ENCODE assay signal across 8 cellular contexts in genomic region chr14:58152569-58152857, GRCh38. TPM values are rescaled to one million over a fixed set of nuclear protein-coding genes. Genes with fewer than 3 reads are reported as not detected.
A peak's percentile ranks its signal among the peaks of the same experiment; 100 is the strongest.
DNase-seq lines count a peak whose midpoint lies in the region; ATAC-seq, FAIRE-seq and TF ChIP-seq lines count a peak whose summit lies in the region.

No MANE protein-coding gene starts in this region.

- intact Hi-C loops in HCT116 (cut with micrococcal nuclease) (no loop called here), lower leg skin (cut with DNase I; ENCODE audit: low total_unique reads) (no loop called here)

- no TSS peak for BruUV-seq in HCT116 (replicated peaks; lab: Mats Ljungman, UMichigan)

- WGBS in lower leg skin, 2 donors, result 6 to 8% methylated on average over 8 of the region's 8 CpGs

- H3K4me3 Mint-ChIP-seq in astrocyte (ENCODE audit: unreplicated experiment), result peak overlapping the region; percentile 85

- peaks cover 21% of the 10 kb centered on the region for H3K27me3 Mint-ChIP-seq in astrocyte (ENCODE audit: low read depth, unreplicated experiment)

- CTCF ChIA-PET in HCT116 (lab: Charles Lee), result no interaction called here

- H3K4me3 ChIP-seq in ACC112 (ENCODE audit: low read depth, low read length) (peak overlapping the region; percentile 87), HCT116 (replicated peaks in 1 of 2; ENCODE audit: low read depth in 1 of 2, low read length in 2 of 2) (peak overlapping the region; percentile 54 to 69), astrocyte (ENCODE audit: insufficient read depth, low read depth, low read length) (peak overlapping the region; percentile 90), lower leg skin (ENCODE audit: low read depth, poor library complexity, severe bottlenecking) (peak overlapping the region; percentile 81)

- H3K4me2 ChIP-seq in HCT116 (ENCODE audit: low read length) (peak overlapping the region; percentile 99), astrocyte (ENCODE audit: low read length) (peak overlapping the region; percentile 87)

- peaks cover 9% of the 10 kb centered on the region for H3K4me1 Mint-ChIP-seq in astrocyte (ENCODE audit: low read depth, unreplicated experiment)

- H3K79me2 ChIP-seq in ACC112 (ENCODE audit: control insufficient read depth, insufficient read depth, low read length, unreplicated experiment) (no peaks in the 10 kb centered on the region), HCT116 (ENCODE audit: insufficient read depth, low read length) (no peaks in the 10 kb centered on the region), astrocyte (ENCODE audit: insufficient read depth, low read length) (no peaks in the 10 kb centered on the region)

- H3K36me3 Mint-ChIP-seq in astrocyte (ENCODE audit: low read depth, unreplicated experiment), result peaks cover 2% of the 10 kb centered on the region

- TF ChIP-seq CTCF in HCT116 (IDR thresholded peaks at IDR 0.05 in 2 of 3, conservative IDR thresholded peaks at IDR 0.05 in 1 of 3; ENCODE audit: borderline replicate concordance in 1 of 3, insufficient read depth in 1 of 3, low read depth in 2 of 3, low read length in 2 of 3), result no peak
- TF ChIP-seq CTCF in astrocyte (IDR thresholded peaks at IDR 0.05; ENCODE audit: insufficient read depth, low read depth, low read length), result no peak
- no peak for TF ChIP-seq CTCF in lower leg skin (IDR thresholded peaks at IDR 0.05)

- no peak for TF ChIP-seq RAD21 in HCT116 (IDR thresholded peaks at IDR 0.05; ENCODE audit: low read depth)

- no peaks in the 10 kb centered on the region for H3K9me2 ChIP-seq in HCT116 (ENCODE audit: insufficient read depth)

- H3K9me3 ChIP-seq in HCT116 (ENCODE audit: control insufficient read depth in 1 of 2, insufficient read depth in 1 of 2, low read depth in 1 of 2, low read length in 2 of 2) (no peaks in the 10 kb centered on the region), astrocyte (ENCODE audit: insufficient read depth, low read depth, low read length) (no peaks in the 10 kb centered on the region)

- ATAC-seq in HCT116 (no peak), HG02610 (IDR thresholded peaks at IDR 0.05; ENCODE audit: unreplicated experiment) (no peak), HG03095 (IDR thresholded peaks at IDR 0.05; ENCODE audit: unreplicated experiment) (no peak)

- no peak overlapping the region for H3K27ac ChIP-seq in ACC112 (ENCODE audit: low read depth, low read length)
- H3K27ac ChIP-seq in HCT116 (ENCODE audit: low read depth, low read length), result no peak overlapping the region
- no peak overlapping the region for H3K27ac ChIP-seq in astrocyte (ENCODE audit: low read depth, low read length)

- POLR2A ChIA-PET in HCT116 (lab: Charles Lee), result no interaction called here

- H2AFZ ChIP-seq in ACC112 (ENCODE audit: low read length, unreplicated experiment) (peak overlapping the region; percentile 84), HCT116 (ENCODE audit: low read depth, low read length, poor library complexity, severe bottlenecking) (peak overlapping the region; percentile 99), astrocyte (ENCODE audit: low read depth, low read length) (peak overlapping the region; percentile 87)

- H3K36me3 ChIP-seq in ACC112 (ENCODE audit: insufficient read depth, low read length) (no peaks in the 10 kb centered on the region), HCT116 (ENCODE audit: control insufficient read depth in 1 of 2, insufficient read depth in 2 of 2, low read length in 2 of 2) (no peaks in the 10 kb centered on the region), astrocyte (ENCODE audit: insufficient read depth, low read length) (no peaks in the 10 kb centered on the region)

- DNase-seq in HCT116 (ENCODE audit: low read depth, low spot score) (no peak), astrocyte (ENCODE audit: low read depth) (no peak), lower leg skin (ENCODE audit: low spot score in 2 of 2) (no peak), foreskin melanocyte (no peak), HuH-7 (ENCODE audit: low spot score) (no peak)

- TF ChIP-seq POLR2A in HCT116 (IDR thresholded peaks at IDR 0.05; ENCODE audit: borderline replicate concordance, extremely low read depth, insufficient read depth, insufficient read length) (no peak), lower leg skin (IDR thresholded peaks at IDR 0.05) (no peak)

- RAD21 ChIA-PET in HCT116 (lab: Charles Lee; ENCODE audit: low non-redundant PET in 1 of 2, low total read pairs in 2 of 2, uncharacterized antibody in 2 of 2, unreplicated experiment in 2 of 2), result no interaction called here

- H4K20me1 ChIP-seq in HCT116 (ENCODE audit: insufficient read depth), result no peaks in the 10 kb centered on the region
- no peaks in the 10 kb centered on the region for H4K20me1 ChIP-seq in astrocyte (ENCODE audit: insufficient read depth, low read length)

- FAIRE-seq in astrocyte (lab: Jason Lieb, UNC), result no peak

- H3K4me1 ChIP-seq in ACC112 (ENCODE audit: control insufficient read depth, insufficient read depth, low read length, unreplicated experiment) (peaks cover 5% of the 10 kb centered on the region), HCT116 (ENCODE audit: control insufficient read depth in 1 of 2, insufficient read depth in 2 of 2, low read length in 2 of 2) (peaks cover 6 to 16% of the 10 kb centered on the region in 2 experiments; a peak in 2 of 4 replicates), astrocyte (ENCODE audit: insufficient read depth, low read length) (peaks cover 9% of the 10 kb centered on the region)

- peak overlapping the region; percentile 41; the same call in 1 of the 2 replicates for H3K9ac ChIP-seq in HCT116 (ENCODE audit: low read length)
- H3K9ac ChIP-seq in astrocyte (ENCODE audit: low read length), result peak overlapping the region; percentile 82

- H3K27me3 ChIP-seq in ACC112 (ENCODE audit: insufficient read depth, low read length) (peaks cover 48% of the 10 kb centered on the region), HCT116 (ENCODE audit: insufficient read depth, low read length) (peaks cover 35% of the 10 kb centered on the region), astrocyte (ENCODE audit: insufficient read depth, low read length) (peaks cover 21% of the 10 kb centered on the region)

- no peak overlapping the region for H3K27ac Mint-ChIP-seq in astrocyte (ENCODE audit: unreplicated experiment)

- no peaks in the 10 kb centered on the region for H3K9me3 Mint-ChIP-seq in astrocyte (ENCODE audit: unreplicated experiment)

TF ChIP-seq in HCT116, 20 proteins besides CTCF, POLR2A, EP300 and RAD21:
- TF ChIP-seq, protein P1, sequence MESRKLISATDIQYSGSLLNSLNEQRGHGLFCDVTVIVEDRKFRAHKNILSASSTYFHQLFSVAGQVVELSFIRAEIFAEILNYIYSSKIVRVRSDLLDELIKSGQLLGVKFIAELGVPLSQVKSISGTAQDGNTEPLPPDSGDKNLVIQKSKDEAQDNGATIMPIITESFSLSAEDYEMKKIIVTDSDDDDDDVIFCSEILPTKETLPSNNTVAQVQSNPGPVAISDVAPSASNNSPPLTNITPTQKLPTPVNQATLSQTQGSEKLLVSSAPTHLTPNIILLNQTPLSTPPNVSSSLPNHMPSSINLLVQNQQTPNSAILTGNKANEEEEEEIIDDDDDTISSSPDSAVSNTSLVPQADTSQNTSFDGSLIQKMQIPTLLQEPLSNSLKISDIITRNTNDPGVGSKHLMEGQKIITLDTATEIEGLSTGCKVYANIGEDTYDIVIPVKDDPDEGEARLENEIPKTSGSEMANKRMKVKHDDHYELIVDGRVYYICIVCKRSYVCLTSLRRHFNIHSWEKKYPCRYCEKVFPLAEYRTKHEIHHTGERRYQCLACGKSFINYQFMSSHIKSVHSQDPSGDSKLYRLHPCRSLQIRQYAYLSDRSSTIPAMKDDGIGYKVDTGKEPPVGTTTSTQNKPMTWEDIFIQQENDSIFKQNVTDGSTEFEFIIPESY (IDR thresholded peaks at IDR 0.05; ENCODE audit: extremely low read depth, insufficient replicate concordance, low read length), result no peak
- TF ChIP-seq CEBPB (IDR thresholded peaks at IDR 0.05; ENCODE audit: low read depth), result no peak
- no peak for TF ChIP-seq EZH2phosphoT487 (IDR thresholded peaks at IDR 0.05; ENCODE audit: borderline replicate concordance)
- no peak for TF ChIP-seq ZFX (IDR thresholded peaks at IDR 0.05)
- no peak for TF ChIP-seq CBX3 (IDR thresholded peaks at IDR 0.05; ENCODE audit: low read depth)
- TF ChIP-seq JUND (IDR thresholded peaks at IDR 0.05), result no peak
- TF ChIP-seq SRF (IDR thresholded peaks at IDR 0.05; ENCODE audit: low read depth), result no peak
- no peak for TF ChIP-seq EZH2 (IDR thresholded peaks at IDR 0.05)

RNA-seq across cellular contexts. Expression of gene ARMH4, which starts 0.5 kb away (rescaled TPM):
- total RNA-seq in HCT116 (2021; ENCODE audit: unreplicated experiment) (1.7 TPM), astrocyte (19.3 and 22.7 TPM in 2 replicates), lower leg skin (1 to 10 TPM; 1.8 to 3.6 (median 2.8) TPM)
- 0.52 and 0.94 TPM in 2 replicates for polyA plus RNA-seq in HCT116 (2012)

RNA-seq across cellular contexts. Expression of gene ACTR10, which starts 47.4 kb away (rescaled TPM):
- total RNA-seq in HCT116 (2021; ENCODE audit: unreplicated experiment) (39.6 TPM), astrocyte (92.5 and 98.7 TPM in 2 replicates), lower leg skin (10 to 100 TPM; 47.2 to 72.0 (median 59.0) TPM)
- polyA plus RNA-seq in HCT116 (2012), result 13.0 and 18.5 TPM in 2 replicates
